In genomic region chr16:89917773-89918452, GRCh38 we compare ENCODE assay signal across 1 cellular context.
TF ChIP-seq lines count a peak whose summit lies in the region.

No MANE protein-coding gene starts in this region.

TF ChIP-seq in HepG2, 621 proteins besides CTCF, POLR2A, EP300 and RAD21 (continued from another document and continues in another):
- TF ChIP-seq PBX2 (CRISPR knock-in tag; IDR thresholded peaks at IDR 0.05) (no peak), ZNF44 (CRISPR knock-in tag; IDR thresholded peaks at IDR 0.05) (peak; percentile 94; the same call in 1 of the 2 replicates), ZFP91 (CRISPR knock-in tag; IDR thresholded peaks at IDR 0.05; ENCODE audit: borderline replicate concordance) (peak; percentile 95), ZKSCAN8 (CRISPR knock-in tag; IDR thresholded peaks at IDR 0.05; ENCODE audit: borderline replicate concordance) (peak; percentile 97), TEAD2 (CRISPR knock-in tag; IDR thresholded peaks at IDR 0.05) (peak; percentile 94), SUZ12 (IDR thresholded peaks at IDR 0.05; ENCODE audit: low read depth, low read length) (no peak), ZNF547 (CRISPR knock-in tag; IDR thresholded peaks at IDR 0.05) (peak; percentile 99), ZNF232 (CRISPR knock-in tag; IDR thresholded peaks at IDR 0.05; ENCODE audit: borderline replicate concordance) (peak; percentile 97), ZSCAN22 (CRISPR knock-in tag; IDR thresholded peaks at IDR 0.05) (peak; percentile 80; the same call in 1 of the 2 replicates), CREBL2 (CRISPR knock-in tag; IDR thresholded peaks at IDR 0.05; ENCODE audit: borderline replicate concordance) (peak; percentile 97; the same call in 1 of the 2 replicates), HES4 (CRISPR knock-in tag; IDR thresholded peaks at IDR 0.05; ENCODE audit: borderline replicate concordance) (peak; percentile 99), ZBTB34 (CRISPR knock-in tag; IDR thresholded peaks at IDR 0.05) (peak; percentile 96), THYN1 (CRISPR knock-in tag; IDR thresholded peaks at IDR 0.05; ENCODE audit: borderline replicate concordance, low read depth) (0 out of 2 replicates have a peak, but pooled peaks have one; percentile 33), ARHGAP35 (CRISPR knock-in tag; IDR thresholded peaks at IDR 0.05; ENCODE audit: borderline replicate concordance) (peak; percentile 96), ZFP62 (CRISPR knock-in tag; IDR thresholded peaks at IDR 0.05) (0 out of 2 replicates have a peak, but pooled peaks have one; percentile 32), ZNF280D (CRISPR knock-in tag; IDR thresholded peaks at IDR 0.05) (peak; percentile 97), ZBED4 (CRISPR knock-in tag; IDR thresholded peaks at IDR 0.05; ENCODE audit: borderline replicate concordance) (peak; percentile 73; the same call in 1 of the 2 replicates), PPARG (CRISPR knock-in tag; conservative IDR thresholded peaks at IDR 0.05) (peak; percentile 92), NFRKB (IDR thresholded peaks at IDR 0.05) (no peak), ZFY (CRISPR knock-in tag; IDR thresholded peaks at IDR 0.05) (peak; percentile 97), ZNF597 (CRISPR knock-in tag; IDR thresholded peaks at IDR 0.05) (peak; percentile 30; the same call in 1 of the 2 replicates), ASH2L (IDR thresholded peaks at IDR 0.05; ENCODE audit: insufficient read length, low read depth, low read length) (no peak), GABPA (IDR thresholded peaks at IDR 0.05; ENCODE audit: low read depth, low read length) (no peak), GABPA (CRISPR knock-in tag; IDR thresholded peaks at IDR 0.05; ENCODE audit: low read depth) (peak; percentile 87), ZBTB25 (CRISPR knock-in tag; IDR thresholded peaks at IDR 0.05) (peak; percentile 95), ELF1 (CRISPR knock-in tag; IDR thresholded peaks at IDR 0.05) (peak; percentile 88), REST (IDR thresholded peaks at IDR 0.05; ENCODE audit: borderline replicate concordance in 1 of 2, low read depth in 1 of 2, low read length in 2 of 2) (no peak), ZNF672 (CRISPR knock-in tag; IDR thresholded peaks at IDR 0.05) (peak; percentile 88; the same call in 1 of the 2 replicates), ZBTB42 (CRISPR knock-in tag; IDR thresholded peaks at IDR 0.05) (peak; percentile 98), GABPB1 (CRISPR knock-in tag; IDR thresholded peaks at IDR 0.05) (peak; percentile 95), KLF11 (CRISPR knock-in tag; IDR thresholded peaks at IDR 0.05) (peak; percentile 99)
- TF ChIP-seq, protein P1, sequence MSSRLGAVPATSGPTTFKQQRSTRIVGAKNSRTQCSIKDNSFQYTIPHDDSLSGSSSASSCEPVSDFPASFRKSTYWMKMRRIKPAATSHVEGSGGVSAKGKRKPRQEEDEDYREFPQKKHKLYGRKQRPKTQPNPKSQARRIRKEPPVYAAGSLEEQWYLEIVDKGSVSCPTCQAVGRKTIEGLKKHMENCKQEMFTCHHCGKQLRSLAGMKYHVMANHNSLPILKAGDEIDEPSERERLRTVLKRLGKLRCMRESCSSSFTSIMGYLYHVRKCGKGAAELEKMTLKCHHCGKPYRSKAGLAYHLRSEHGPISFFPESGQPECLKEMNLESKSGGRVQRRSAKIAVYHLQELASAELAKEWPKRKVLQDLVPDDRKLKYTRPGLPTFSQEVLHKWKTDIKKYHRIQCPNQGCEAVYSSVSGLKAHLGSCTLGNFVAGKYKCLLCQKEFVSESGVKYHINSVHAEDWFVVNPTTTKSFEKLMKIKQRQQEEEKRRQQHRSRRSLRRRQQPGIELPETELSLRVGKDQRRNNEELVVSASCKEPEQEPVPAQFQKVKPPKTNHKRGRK (CRISPR knock-in tag; IDR thresholded peaks at IDR 0.05), result peak; percentile 75; the same call in 1 of the 2 replicates
- TF ChIP-seq, protein P2, sequence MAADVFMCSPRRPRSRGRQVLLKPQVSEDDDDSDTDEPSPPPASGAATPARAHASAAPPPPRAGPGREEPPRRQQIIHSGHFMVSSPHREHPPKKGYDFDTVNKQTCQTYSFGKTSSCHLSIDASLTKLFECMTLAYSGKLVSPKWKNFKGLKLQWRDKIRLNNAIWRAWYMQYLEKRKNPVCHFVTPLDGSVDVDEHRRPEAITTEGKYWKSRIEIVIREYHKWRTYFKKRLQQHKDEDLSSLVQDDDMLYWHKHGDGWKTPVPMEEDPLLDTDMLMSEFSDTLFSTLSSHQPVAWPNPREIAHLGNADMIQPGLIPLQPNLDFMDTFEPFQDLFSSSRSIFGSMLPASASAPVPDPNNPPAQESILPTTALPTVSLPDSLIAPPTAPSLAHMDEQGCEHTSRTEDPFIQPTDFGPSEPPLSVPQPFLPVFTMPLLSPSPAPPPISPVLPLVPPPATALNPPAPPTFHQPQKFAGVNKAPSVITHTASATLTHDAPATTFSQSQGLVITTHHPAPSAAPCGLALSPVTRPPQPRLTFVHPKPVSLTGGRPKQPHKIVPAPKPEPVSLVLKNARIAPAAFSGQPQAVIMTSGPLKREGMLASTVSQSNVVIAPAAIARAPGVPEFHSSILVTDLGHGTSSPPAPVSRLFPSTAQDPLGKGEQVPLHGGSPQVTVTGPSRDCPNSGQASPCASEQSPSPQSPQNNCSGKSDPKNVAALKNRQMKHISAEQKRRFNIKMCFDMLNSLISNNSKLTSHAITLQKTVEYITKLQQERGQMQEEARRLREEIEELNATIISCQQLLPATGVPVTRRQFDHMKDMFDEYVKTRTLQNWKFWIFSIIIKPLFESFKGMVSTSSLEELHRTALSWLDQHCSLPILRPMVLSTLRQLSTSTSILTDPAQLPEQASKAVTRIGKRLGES (CRISPR knock-in tag; IDR thresholded peaks at IDR 0.05; ENCODE audit: borderline replicate concordance), result peak; percentile 96
